In the genomic region with DNA sequence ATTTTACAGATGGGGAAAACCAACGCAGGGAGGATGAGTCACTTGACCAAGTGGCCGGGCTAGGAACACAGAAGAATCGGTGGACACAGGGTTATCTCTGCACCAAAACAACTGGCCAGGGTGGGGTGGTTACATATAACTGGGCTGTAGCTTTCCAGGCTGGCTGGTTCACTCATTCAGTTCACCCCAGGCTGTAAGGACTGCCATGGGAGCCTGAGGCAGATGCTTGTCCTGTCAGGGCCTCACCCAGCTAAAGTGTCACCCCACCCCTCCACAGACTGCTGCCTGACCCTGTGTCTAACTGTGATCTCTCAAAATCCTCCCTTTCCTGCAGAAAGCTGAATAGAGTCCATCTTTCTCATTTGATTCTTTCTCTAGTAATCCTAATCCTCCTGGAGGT, we compare ENCODE assay signal across 1 cellular context.
TF ChIP-seq lines count a peak whose summit lies in the region.

No MANE protein-coding gene starts in this region.

TF ChIP-seq in GM23338, 12 proteins besides CTCF, POLR2A, EP300 and RAD21 (continued from another document):
- TF ChIP-seq, protein P1, sequence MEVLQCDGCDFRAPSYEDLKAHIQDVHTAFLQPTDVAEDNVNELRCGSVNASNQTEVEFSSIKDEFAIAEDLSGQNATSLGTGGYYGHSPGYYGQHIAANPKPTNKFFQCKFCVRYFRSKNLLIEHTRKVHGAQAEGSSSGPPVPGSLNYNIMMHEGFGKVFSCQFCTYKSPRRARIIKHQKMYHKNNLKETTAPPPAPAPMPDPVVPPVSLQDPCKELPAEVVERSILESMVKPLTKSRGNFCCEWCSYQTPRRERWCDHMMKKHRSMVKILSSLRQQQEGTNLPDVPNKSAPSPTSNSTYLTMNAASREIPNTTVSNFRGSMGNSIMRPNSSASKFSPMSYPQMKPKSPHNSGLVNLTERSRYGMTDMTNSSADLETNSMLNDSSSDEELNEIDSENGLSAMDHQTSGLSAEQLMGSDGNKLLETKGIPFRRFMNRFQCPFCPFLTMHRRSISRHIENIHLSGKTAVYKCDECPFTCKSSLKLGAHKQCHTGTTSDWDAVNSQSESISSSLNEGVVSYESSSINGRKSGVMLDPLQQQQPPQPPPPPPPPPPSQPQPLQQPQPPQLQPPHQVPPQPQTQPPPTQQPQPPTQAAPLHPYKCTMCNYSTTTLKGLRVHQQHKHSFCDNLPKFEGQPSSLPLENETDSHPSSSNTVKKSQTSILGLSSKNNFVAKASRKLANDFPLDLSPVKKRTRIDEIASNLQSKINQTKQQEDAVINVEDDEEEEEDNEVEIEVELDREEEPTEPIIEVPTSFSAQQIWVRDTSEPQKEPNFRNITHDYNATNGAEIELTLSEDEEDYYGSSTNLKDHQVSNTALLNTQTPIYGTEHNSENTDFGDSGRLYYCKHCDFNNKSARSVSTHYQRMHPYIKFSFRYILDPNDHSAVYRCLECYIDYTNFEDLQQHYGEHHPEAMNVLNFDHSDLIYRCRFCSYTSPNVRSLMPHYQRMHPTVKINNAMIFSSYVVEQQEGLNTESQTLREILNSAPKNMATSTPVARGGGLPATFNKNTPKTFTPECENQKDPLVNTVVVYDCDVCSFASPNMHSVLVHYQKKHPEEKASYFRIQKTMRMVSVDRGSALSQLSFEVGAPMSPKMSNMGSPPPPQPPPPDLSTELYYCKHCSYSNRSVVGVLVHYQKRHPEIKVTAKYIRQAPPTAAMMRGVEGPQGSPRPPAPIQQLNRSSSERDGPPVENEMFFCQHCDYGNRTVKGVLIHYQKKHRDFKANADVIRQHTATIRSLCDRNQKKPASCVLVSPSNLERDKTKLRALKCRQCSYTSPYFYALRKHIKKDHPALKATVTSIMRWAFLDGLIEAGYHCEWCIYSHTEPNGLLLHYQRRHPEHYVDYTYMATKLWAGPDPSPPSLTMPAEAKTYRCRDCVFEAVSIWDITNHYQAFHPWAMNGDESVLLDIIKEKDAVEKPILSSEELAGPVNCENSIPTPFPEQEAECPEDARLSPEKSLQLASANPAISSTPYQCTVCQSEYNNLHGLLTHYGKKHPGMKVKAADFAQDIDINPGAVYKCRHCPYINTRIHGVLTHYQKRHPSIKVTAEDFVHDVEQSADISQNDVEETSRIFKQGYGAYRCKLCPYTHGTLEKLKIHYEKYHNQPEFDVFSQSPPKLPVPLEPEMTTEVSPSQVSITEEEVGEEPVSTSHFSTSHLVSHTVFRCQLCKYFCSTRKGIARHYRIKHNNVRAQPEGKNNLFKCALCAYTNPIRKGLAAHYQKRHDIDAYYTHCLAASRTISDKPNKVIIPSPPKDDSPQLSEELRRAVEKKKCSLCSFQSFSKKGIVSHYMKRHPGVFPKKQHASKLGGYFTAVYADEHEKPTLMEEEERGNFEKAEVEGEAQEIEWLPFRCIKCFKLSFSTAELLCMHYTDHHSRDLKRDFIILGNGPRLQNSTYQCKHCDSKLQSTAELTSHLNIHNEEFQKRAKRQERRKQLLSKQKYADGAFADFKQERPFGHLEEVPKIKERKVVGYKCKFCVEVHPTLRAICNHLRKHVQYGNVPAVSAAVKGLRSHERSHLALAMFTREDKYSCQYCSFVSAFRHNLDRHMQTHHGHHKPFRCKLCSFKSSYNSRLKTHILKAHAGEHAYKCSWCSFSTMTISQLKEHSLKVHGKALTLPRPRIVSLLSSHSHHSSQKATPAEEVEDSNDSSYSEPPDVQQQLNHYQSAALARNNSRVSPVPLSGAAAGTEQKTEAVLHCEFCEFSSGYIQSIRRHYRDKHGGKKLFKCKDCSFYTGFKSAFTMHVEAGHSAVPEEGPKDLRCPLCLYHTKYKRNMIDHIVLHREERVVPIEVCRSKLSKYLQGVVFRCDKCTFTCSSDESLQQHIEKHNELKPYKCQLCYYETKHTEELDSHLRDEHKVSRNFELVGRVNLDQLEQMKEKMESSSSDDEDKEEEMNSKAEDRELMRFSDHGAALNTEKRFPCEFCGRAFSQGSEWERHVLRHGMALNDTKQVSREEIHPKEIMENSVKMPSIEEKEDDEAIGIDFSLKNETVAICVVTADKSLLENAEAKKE (CRISPR knock-in tag; IDR thresholded peaks at IDR 0.05) = no peak
- TF ChIP-seq JUNB (IDR thresholded peaks at IDR 0.05; ENCODE audit: unreplicated experiment) (no peak), STAT1 (IDR thresholded peaks at IDR 0.05; ENCODE audit: unreplicated experiment) (no peak)
TF ChIP-seq in GM23338: peak in this region for 0.
